Comparison of ENCODE assay signal across 19 cellular contexts in genomic region chr14:94571395-94571794, GRCh38. TPM values are rescaled to one million over a fixed set of nuclear protein-coding genes. Genes with fewer than 3 reads are reported as not detected.
A peak's percentile ranks its signal among the peaks of the same experiment; 100 is the strongest.
DNase-seq lines count a peak whose midpoint lies in the region; ATAC-seq and TF ChIP-seq lines count a peak whose summit lies in the region.
"Had no signal": no experiment of that assay in that cellular context is flagged by ENCODE, and none has a peak within 500 bp of the region (broad histone marks: within the 10 kb centered on the region; RNA-seq: fewer than 3 reads in every experiment).

No MANE protein-coding gene starts in this region.

- H3K27me3 ChIP-seq in mammary epithelial cell (ENCODE audit: insufficient read depth, low read length) (no peaks in the 10 kb centered on the region), mucosa of rectum (ENCODE audit: control insufficient read depth in 2 of 2, insufficient read depth in 2 of 2, low read length in 2 of 2) (no peaks in the 10 kb centered on the region), thoracic aorta (replicated peaks; ENCODE audit: insufficient read depth) (no peaks in the 10 kb centered on the region)

- no peak overlapping the region for H3K4me2 ChIP-seq in mammary epithelial cell (ENCODE audit: insufficient read depth, low read depth, low read length)

- no peak overlapping the region for H3K9ac ChIP-seq in mammary epithelial cell (ENCODE audit: insufficient read depth, low read length)
- no peak overlapping the region for H3K9ac ChIP-seq in mucosa of rectum (ENCODE audit: low read depth in 1 of 2, low read length in 2 of 2)

- BruUV-seq in mammary epithelial cell (replicated peaks; lab: Mats Ljungman, UMichigan) = no TSS peak

- dilution Hi-C loops in mammary epithelial cell (cut with HindIII; ENCODE audit: low sequenced_read_pairs) = no loop called here

- in situ Hi-C loops in mammary epithelial cell (cut with MboI; ENCODE audit: low sequenced_read_pairs in 2 of 2) = no loop called here

- H3K4me1 ChIP-seq in mammary epithelial cell (ENCODE audit: insufficient read depth, low read length) (no peaks in the 10 kb centered on the region), mucosa of rectum (ENCODE audit: control insufficient read depth in 2 of 2, insufficient read depth in 2 of 2, low read length in 2 of 2) (no peaks in the 10 kb centered on the region), thoracic aorta (ENCODE audit: control insufficient read depth in 1 of 2, low read depth in 2 of 2) (peaks cover 0 to 12% of the 10 kb centered on the region in 2 donors)

- TF ChIP-seq CTCF in mammary epithelial cell (conservative IDR thresholded peaks at IDR 0.05 in 1 of 2, IDR thresholded peaks at IDR 0.05 in 1 of 2; ENCODE audit: extremely low read depth in 1 of 2, insufficient read depth in 1 of 2, low read depth in 1 of 2, low read length in 2 of 2) = no peak
- TF ChIP-seq CTCF in thoracic aorta (IDR thresholded peaks at IDR 0.05) = no peak

- DNase-seq in mammary epithelial cell (no peak), cardiac septum (ENCODE audit: low spot score) (peak; percentile 63), thoracic aorta (ENCODE audit: low spot score) (no peak)
- DNase-seq in activated CD4-positive, alpha-beta T cell treated with anti-CD3 and anti-CD28 coated beads for 4 hours = no peak
- DNase-seq: activated gamma-delta T cell; effector memory CD8-positive, alpha-beta T cell; NCI-H82; stimulated activated naive CD8-positive, alpha-beta T cell treated with anti-CD3 and anti-CD28 coated beads, Interleukin-15, amount 100 ng/mL, for 72 hours; T-cell had no signal

- CTCF ChIA-PET in mammary epithelial cell (lab: Charles Lee; ENCODE audit: low non-redundant PET) = no interaction called here

- peak overlapping the region; percentile 40 for H2AFZ ChIP-seq in mammary epithelial cell (ENCODE audit: low read depth, low read length)

- H3K9me3 ChIP-seq in mammary epithelial cell (replicated peaks; ENCODE audit: insufficient read depth, low read length) (no peaks in the 10 kb centered on the region), mucosa of rectum (ENCODE audit: control insufficient read depth in 2 of 2, low read length in 2 of 2) (no peaks in the 10 kb centered on the region), thoracic aorta (no peaks in the 10 kb centered on the region)

- no peaks in the 10 kb centered on the region for H4K20me1 ChIP-seq in mammary epithelial cell (ENCODE audit: insufficient read depth, low read length)

- 39% methylated on average over 7 of the region's 7 CpGs for WGBS in mammary epithelial cell (ENCODE audit: low coverage, missing lambda C conversion rate)

- intact Hi-C loops in mammary epithelial cell (cut with micrococcal nuclease) (no loop called here), cardiac septum (cut with DNase I) (no loop called here)

- H3K27ac ChIP-seq in mammary epithelial cell (ENCODE audit: insufficient read depth, low read depth, low read length) = no peak overlapping the region
- peak overlapping the region; percentile 16 to 17 for H3K27ac ChIP-seq in mucosa of rectum (ENCODE audit: low read depth in 2 of 2, low read length in 2 of 2)
- peak overlapping the region; percentile 51 to 68 for H3K27ac ChIP-seq in thoracic aorta
- H3K27ac ChIP-seq: VCaP had no signal

- no peaks in the 10 kb centered on the region for H3K79me2 ChIP-seq in mammary epithelial cell (ENCODE audit: insufficient read depth, low read length)

- no peak for ATAC-seq in thoracic aorta (ENCODE audit: insufficient number of reproducible peaks, low FRiP score, low read depth)
- no peak for ATAC-seq in HG02642 (IDR thresholded peaks at IDR 0.05; ENCODE audit: poor library complexity, unreplicated experiment)
- no peak for ATAC-seq in HG03342 (IDR thresholded peaks at IDR 0.05; ENCODE audit: unreplicated experiment)
- no peak for ATAC-seq in HG03139 (IDR thresholded peaks at IDR 0.05; ENCODE audit: unreplicated experiment)
- ATAC-seq: effector memory CD8-positive, alpha-beta T cell; GM12878; stimulated activated naive CD8-positive, alpha-beta T cell treated with anti-CD3 and anti-CD28 coated beads, Interleukin-15, amount 100 ng/mL, for 72 hours; T-cell had no signal

- no peak overlapping the region for H3K4me3 ChIP-seq in mammary epithelial cell (replicated peaks in 1 of 3; ENCODE audit: insufficient read depth in 1 of 3, low read depth in 2 of 3, low read length in 3 of 3)
- H3K4me3 ChIP-seq in mucosa of rectum (ENCODE audit: low read length in 2 of 2) = no peak overlapping the region
- H3K4me3 ChIP-seq in thoracic aorta = no peak overlapping the region
- H3K4me3 ChIP-seq: GM12878 had no signal

- H3K36me3 ChIP-seq in mammary epithelial cell (ENCODE audit: insufficient read depth, low read length) (no peaks in the 10 kb centered on the region), mucosa of rectum (ENCODE audit: control insufficient read depth in 2 of 2, insufficient read depth in 2 of 2, low read length in 2 of 2) (no peaks in the 10 kb centered on the region), thoracic aorta (no peaks in the 10 kb centered on the region)

RNA-seq across cellular contexts. Expression of gene SERPINA5, which starts 9.8 kb away (rescaled TPM):
- 1 to 10 TPM in 1 of 2 donors, not detected in 1; 1.7 TPM for total RNA-seq in mammary epithelial cell
- 0.22 TPM for polyA plus RNA-seq in mammary epithelial cell
- not detected for polyA minus RNA-seq in mammary epithelial cell
- 1.2 TPM for total RNA-seq in cardiac septum
- 1 to 10 TPM; 4.4 to 6.8 TPM for total RNA-seq in thoracic aorta
- total RNA-seq: activated CD8-positive, alpha-beta memory T cell treated with anti-CD3 and anti-CD28 coated beads for 36 hours; frontal cortex; mononuclear cell had no signal
- polyA plus RNA-seq: GM12878 had no signal

RNA-seq across cellular contexts. Expression of gene SERPINA4, which starts 10.2 kb away (rescaled TPM):
- total RNA-seq in mammary epithelial cell (not detected), cardiac septum (not detected), thoracic aorta (not detected)
- not detected for polyA plus RNA-seq in mammary epithelial cell
- polyA minus RNA-seq in mammary epithelial cell = not detected
- total RNA-seq: activated CD8-positive, alpha-beta memory T cell treated with anti-CD3 and anti-CD28 coated beads for 36 hours; frontal cortex; H1 had no signal
- polyA plus RNA-seq: GM12878, H1 had no signal

RNA-seq across cellular contexts. Expression of gene SERPINA3, which starts 40.8 kb away (rescaled TPM):
- total RNA-seq in mammary epithelial cell (100 to 1,000 TPM in 1 of 2 donors, 1 to 10 TPM in 1; 5.2 to 998 TPM), cardiac septum (24.5 TPM), thoracic aorta (100 to 1,000 TPM; 140 to 252 TPM)
- 17.5 TPM for polyA plus RNA-seq in mammary epithelial cell
- 7.9 TPM for polyA minus RNA-seq in mammary epithelial cell
- total RNA-seq: activated CD8-positive, alpha-beta memory T cell treated with anti-CD3 and anti-CD28 coated beads for 36 hours; frontal cortex; H1; mononuclear cell had no signal
- polyA plus RNA-seq: GM12878, H1 had no signal
